19 cellular contexts compared by ENCODE assay signal in the genomic region with DNA sequence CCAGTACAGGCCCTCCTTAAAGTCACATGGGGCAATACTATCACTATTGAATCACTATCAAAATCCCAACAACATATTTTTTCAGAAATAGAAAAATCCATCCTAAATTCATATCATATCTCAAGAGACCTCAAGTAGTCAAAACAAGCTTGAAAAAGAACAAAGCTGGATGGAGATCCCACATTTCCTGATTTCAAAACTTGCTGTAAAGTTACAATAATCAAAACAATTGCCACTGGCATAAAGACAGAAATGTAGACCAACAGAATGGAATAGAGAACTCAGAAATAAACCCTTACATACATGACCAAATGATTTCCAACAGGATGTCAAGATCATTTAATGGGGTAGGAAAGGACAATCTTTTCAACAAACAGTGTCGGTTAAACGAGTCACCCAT. TPM values are rescaled to one million over a fixed set of nuclear protein-coding genes. Genes with fewer than 3 reads are reported as not detected.
DNase-seq lines count a peak whose midpoint lies in the region; TF ChIP-seq lines count a peak whose summit lies in the region.
"Had no signal": no experiment of that assay in that cellular context is flagged by ENCODE, and none has a peak within 500 bp of the region (broad histone marks: within the 10 kb centered on the region; RNA-seq: fewer than 3 reads in every experiment).

No MANE protein-coding gene starts in this region.

- H3K36me3 ChIP-seq in adipocyte (ENCODE audit: control insufficient read depth, insufficient read depth, low read length, severe bottlenecking) = no peaks in the 10 kb centered on the region
- H3K36me3 ChIP-seq: BE2C; BLaER1 treated with 17β-estradiol and CSF1 and Interleukin-3, amounts not matched to agents 10 nM and 100 nM; HAP-1 had no signal

- TF ChIP-seq CTCF in AG10803 (conservative IDR thresholded peaks at IDR 0.05; ENCODE audit: low read length) (no peak), fibroblast of villous mesenchyme (IDR thresholded peaks at IDR 0.05; ENCODE audit: insufficient read depth, low read depth, low read length) (no peak)

- peak; percentile 78 for DNase-seq in AG10803 (ENCODE audit: low read depth)
- peak; percentile 44 for DNase-seq in adipocyte (ENCODE audit: low read depth)
- peak; percentile 81 for DNase-seq in fibroblast of peridontal ligament (ENCODE audit: extremely low read depth)
- peak; percentile 48 for DNase-seq in fibroblast of villous mesenchyme (ENCODE audit: low read depth)
- no peak for DNase-seq in CD1c-positive myeloid dendritic cell (ENCODE audit: extremely low spot score)
- DNase-seq in HUDEP-2 (lab: John Stamatoyannopoulos, UW; ENCODE audit: unreplicated experiment in 76 of 76) = no peak
- DNase-seq in COLO829 (ENCODE audit: low spot score) = no peak
- DNase-seq: AML-193; BE2C; Caco-2; CD4-positive, alpha-beta memory T cell; DMS153; DMS79; EL; GDM1; HFFc6 had no signal

- H3K9ac ChIP-seq in adipocyte (ENCODE audit: low read length) = no peak overlapping the region
- H3K9ac ChIP-seq: BLaER1 treated with 17β-estradiol and CSF1 and Interleukin-3, amounts not matched to agents 10 nM and 100 nM had no signal

- no peaks in the 10 kb centered on the region for H3K27me3 ChIP-seq in adipocyte (replicated peaks; ENCODE audit: control insufficient read depth, insufficient read depth, low read length)
- H3K27me3 ChIP-seq: BE2C; BLaER1 treated with 17β-estradiol and CSF1 and Interleukin-3, amounts not matched to agents 10 nM and 100 nM had no signal

- no peak overlapping the region for H3K4me3 ChIP-seq in AG10803 (ENCODE audit: low read length)
- H3K4me3 ChIP-seq in adipocyte (ENCODE audit: low read length) = no peak overlapping the region
- no peak overlapping the region for H3K4me3 ChIP-seq in fibroblast of villous mesenchyme (ENCODE audit: low read depth, low read length)
- H3K4me3 ChIP-seq: BLaER1 treated with 17β-estradiol and CSF1 and Interleukin-3, amounts not matched to agents 10 nM and 100 nM; GM23338; HAP-1 had no signal

- no peaks in the 10 kb centered on the region for H3K9me3 ChIP-seq in adipocyte (ENCODE audit: control insufficient read depth, low read length)
- H3K9me3 ChIP-seq: BE2C; BLaER1 treated with 17β-estradiol and CSF1 and Interleukin-3, amounts not matched to agents 10 nM and 100 nM; Caco-2; HAP-1 had no signal

- peaks cover 21% of the 10 kb centered on the region for H3K4me1 ChIP-seq in adipocyte (ENCODE audit: control insufficient read depth, insufficient read depth, low read length)
- H3K4me1 ChIP-seq: BE2C, HAP-1 had no signal

RNA-seq across cellular contexts. Expression of a gene that starts 41.3 kb away (rescaled TPM):
- total RNA-seq in fibroblast of villous mesenchyme = 20.3 and 30.7 TPM in 2 replicates

Comparison
In these comparisons a context has a peak if more than half of its experiments do, and no peak if none do; other contexts are left out.
1. DNase-seq: peak in AG10803 (single experiment), adipocyte (single experiment), fibroblast of peridontal ligament (single experiment) and fibroblast of villous mesenchyme (single experiment); none in CD1c-positive myeloid dendritic cell (single experiment), HUDEP-2 (0 of 76) and COLO829 (single experiment).